Comparison of ENCODE assay signal across 1 cellular context in genomic region chr5:72816297-72817075, GRCh38.
TF ChIP-seq lines count a peak whose summit lies in the region.

TNPO1 (plus strand) TSS chr5:72816661; CDS start chr5:72816738, 77 bp downstream.

TF ChIP-seq in K562, 482 proteins besides CTCF, POLR2A, EP300 and RAD21 (continued from another document and continues in another):
- TF ChIP-seq PATZ1 (CRISPR knock-in tag; IDR thresholded peaks at IDR 0.05; ENCODE audit: borderline replicate concordance) = no peak
- peak; percentile 57; the same call in 1 of the 2 replicates for TF ChIP-seq ZNF24 (IDR thresholded peaks at IDR 0.05)
- TF ChIP-seq AFF1 (IDR thresholded peaks at IDR 0.05; ENCODE audit: low read depth in 1 of 2, partially characterized antibody in 2 of 2) = no peak
- no peak for TF ChIP-seq ZNF318 (IDR thresholded peaks at IDR 0.05; ENCODE audit: borderline replicate concordance in 1 of 2, low read depth in 1 of 2)
- TF ChIP-seq PHB (CRISPR knock-in tag; IDR thresholded peaks at IDR 0.05) = no peak
- 0 out of 2 replicates have a peak, but pooled peaks have one; percentile 6 for TF ChIP-seq ETV5 (CRISPR knock-in tag; IDR thresholded peaks at IDR 0.05; ENCODE audit: low read depth)
- TF ChIP-seq TEAD4 (IDR thresholded peaks at IDR 0.05; ENCODE audit: low read length) = no peak
- TF ChIP-seq TEAD4 (CRISPR knock-in tag; IDR thresholded peaks at IDR 0.05; ENCODE audit: borderline replicate concordance) = no peak
- no peak for TF ChIP-seq CTCFL (IDR thresholded peaks at IDR 0.05; ENCODE audit: borderline replicate concordance, insufficient read depth, low read depth, low read length, poor library complexity, severe bottlenecking)
- peak; percentile 47 for TF ChIP-seq EGR1 (conservative IDR thresholded peaks at IDR 0.05)
- peak; percentile 52; the same call in 1 of the 2 replicates for TF ChIP-seq VEZF1 (CRISPR knock-in tag; IDR thresholded peaks at IDR 0.05)
- no peak for TF ChIP-seq OTX1 (CRISPR knock-in tag; IDR thresholded peaks at IDR 0.05)
- no peak for TF ChIP-seq ELF4 (CRISPR knock-in tag; IDR thresholded peaks at IDR 0.05)
- no peak for TF ChIP-seq ZNF408 (CRISPR knock-in tag; IDR thresholded peaks at IDR 0.05; ENCODE audit: low read depth)
- TF ChIP-seq ZBTB12 (CRISPR knock-in tag; IDR thresholded peaks at IDR 0.05) = no peak
- TF ChIP-seq STAT5A (IDR thresholded peaks at IDR 0.05; ENCODE audit: borderline replicate concordance, low read length) = no peak
- TF ChIP-seq BCLAF1 (IDR thresholded peaks at IDR 0.05; ENCODE audit: borderline replicate concordance in 1 of 2, control insufficient read depth in 1 of 2, low read depth in 2 of 2, low read length in 1 of 2) = no peak
- no peak for TF ChIP-seq NR2C1 (IDR thresholded peaks at IDR 0.05)
- no peak for TF ChIP-seq NR2C1 (tag; IDR thresholded peaks at IDR 0.05)
- TF ChIP-seq MXI1 (IDR thresholded peaks at IDR 0.05; ENCODE audit: low read depth, low read length) = 0 out of 2 replicates have a peak, but pooled peaks have one; percentile 42
- TF ChIP-seq SAFB2 (IDR thresholded peaks at IDR 0.05; ENCODE audit: borderline replicate concordance, low read depth, low read length, severe bottlenecking) = no peak
- TF ChIP-seq IRF9 (tag; IDR thresholded peaks at IDR 0.05) = no peak
- TF ChIP-seq ZNF398 (CRISPR knock-in tag; IDR thresholded peaks at IDR 0.05) = no peak
